In genomic region chr5:34562791-34563190, GRCh38 we compare ENCODE assay signal across 1 cellular context.
TF ChIP-seq lines count a peak whose summit lies in the region.

No MANE protein-coding gene starts in this region.

TF ChIP-seq in H1, 55 proteins besides CTCF, POLR2A, EP300 and RAD21 (continued from another document):
- TF ChIP-seq, protein P1, sequence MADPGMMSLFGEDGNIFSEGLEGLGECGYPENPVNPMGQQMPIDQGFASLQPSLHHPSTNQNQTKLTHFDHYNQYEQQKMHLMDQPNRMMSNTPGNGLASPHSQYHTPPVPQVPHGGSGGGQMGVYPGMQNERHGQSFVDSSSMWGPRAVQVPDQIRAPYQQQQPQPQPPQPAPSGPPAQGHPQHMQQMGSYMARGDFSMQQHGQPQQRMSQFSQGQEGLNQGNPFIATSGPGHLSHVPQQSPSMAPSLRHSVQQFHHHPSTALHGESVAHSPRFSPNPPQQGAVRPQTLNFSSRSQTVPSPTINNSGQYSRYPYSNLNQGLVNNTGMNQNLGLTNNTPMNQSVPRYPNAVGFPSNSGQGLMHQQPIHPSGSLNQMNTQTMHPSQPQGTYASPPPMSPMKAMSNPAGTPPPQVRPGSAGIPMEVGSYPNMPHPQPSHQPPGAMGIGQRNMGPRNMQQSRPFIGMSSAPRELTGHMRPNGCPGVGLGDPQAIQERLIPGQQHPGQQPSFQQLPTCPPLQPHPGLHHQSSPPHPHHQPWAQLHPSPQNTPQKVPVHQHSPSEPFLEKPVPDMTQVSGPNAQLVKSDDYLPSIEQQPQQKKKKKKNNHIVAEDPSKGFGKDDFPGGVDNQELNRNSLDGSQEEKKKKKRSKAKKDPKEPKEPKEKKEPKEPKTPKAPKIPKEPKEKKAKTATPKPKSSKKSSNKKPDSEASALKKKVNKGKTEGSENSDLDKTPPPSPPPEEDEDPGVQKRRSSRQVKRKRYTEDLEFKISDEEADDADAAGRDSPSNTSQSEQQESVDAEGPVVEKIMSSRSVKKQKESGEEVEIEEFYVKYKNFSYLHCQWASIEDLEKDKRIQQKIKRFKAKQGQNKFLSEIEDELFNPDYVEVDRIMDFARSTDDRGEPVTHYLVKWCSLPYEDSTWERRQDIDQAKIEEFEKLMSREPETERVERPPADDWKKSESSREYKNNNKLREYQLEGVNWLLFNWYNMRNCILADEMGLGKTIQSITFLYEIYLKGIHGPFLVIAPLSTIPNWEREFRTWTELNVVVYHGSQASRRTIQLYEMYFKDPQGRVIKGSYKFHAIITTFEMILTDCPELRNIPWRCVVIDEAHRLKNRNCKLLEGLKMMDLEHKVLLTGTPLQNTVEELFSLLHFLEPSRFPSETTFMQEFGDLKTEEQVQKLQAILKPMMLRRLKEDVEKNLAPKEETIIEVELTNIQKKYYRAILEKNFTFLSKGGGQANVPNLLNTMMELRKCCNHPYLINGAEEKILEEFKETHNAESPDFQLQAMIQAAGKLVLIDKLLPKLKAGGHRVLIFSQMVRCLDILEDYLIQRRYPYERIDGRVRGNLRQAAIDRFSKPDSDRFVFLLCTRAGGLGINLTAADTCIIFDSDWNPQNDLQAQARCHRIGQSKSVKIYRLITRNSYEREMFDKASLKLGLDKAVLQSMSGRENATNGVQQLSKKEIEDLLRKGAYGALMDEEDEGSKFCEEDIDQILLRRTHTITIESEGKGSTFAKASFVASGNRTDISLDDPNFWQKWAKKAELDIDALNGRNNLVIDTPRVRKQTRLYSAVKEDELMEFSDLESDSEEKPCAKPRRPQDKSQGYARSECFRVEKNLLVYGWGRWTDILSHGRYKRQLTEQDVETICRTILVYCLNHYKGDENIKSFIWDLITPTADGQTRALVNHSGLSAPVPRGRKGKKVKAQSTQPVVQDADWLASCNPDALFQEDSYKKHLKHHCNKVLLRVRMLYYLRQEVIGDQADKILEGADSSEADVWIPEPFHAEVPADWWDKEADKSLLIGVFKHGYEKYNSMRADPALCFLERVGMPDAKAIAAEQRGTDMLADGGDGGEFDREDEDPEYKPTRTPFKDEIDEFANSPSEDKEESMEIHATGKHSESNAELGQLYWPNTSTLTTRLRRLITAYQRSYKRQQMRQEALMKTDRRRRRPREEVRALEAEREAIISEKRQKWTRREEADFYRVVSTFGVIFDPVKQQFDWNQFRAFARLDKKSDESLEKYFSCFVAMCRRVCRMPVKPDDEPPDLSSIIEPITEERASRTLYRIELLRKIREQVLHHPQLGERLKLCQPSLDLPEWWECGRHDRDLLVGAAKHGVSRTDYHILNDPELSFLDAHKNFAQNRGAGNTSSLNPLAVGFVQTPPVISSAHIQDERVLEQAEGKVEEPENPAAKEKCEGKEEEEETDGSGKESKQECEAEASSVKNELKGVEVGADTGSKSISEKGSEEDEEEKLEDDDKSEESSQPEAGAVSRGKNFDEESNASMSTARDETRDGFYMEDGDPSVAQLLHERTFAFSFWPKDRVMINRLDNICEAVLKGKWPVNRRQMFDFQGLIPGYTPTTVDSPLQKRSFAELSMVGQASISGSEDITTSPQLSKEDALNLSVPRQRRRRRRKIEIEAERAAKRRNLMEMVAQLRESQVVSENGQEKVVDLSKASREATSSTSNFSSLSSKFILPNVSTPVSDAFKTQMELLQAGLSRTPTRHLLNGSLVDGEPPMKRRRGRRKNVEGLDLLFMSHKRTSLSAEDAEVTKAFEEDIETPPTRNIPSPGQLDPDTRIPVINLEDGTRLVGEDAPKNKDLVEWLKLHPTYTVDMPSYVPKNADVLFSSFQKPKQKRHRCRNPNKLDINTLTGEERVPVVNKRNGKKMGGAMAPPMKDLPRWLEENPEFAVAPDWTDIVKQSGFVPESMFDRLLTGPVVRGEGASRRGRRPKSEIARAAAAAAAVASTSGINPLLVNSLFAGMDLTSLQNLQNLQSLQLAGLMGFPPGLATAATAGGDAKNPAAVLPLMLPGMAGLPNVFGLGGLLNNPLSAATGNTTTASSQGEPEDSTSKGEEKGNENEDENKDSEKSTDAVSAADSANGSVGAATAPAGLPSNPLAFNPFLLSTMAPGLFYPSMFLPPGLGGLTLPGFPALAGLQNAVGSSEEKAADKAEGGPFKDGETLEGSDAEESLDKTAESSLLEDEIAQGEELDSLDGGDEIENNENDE (IDR thresholded peaks at IDR 0.05; ENCODE audit: insufficient replicate concordance, low read length) = no peak
- TF ChIP-seq SAP30 (IDR thresholded peaks at IDR 0.05; ENCODE audit: insufficient read depth, insufficient replicate concordance, low read length) (no peak), SP4 (IDR thresholded peaks at IDR 0.05; ENCODE audit: low read length) (no peak), SIRT6 (IDR thresholded peaks at IDR 0.05; ENCODE audit: low read length) (no peak), TCF12 (IDR thresholded peaks at IDR 0.05; ENCODE audit: low read depth, low read length) (no peak), BACH1 (IDR thresholded peaks at IDR 0.05; ENCODE audit: low read length) (no peak), KDM4A (IDR thresholded peaks at IDR 0.05; ENCODE audit: low read depth, low read length, severe bottlenecking) (no peak), EZH2 (IDR thresholded peaks at IDR 0.05; ENCODE audit: low read depth, low read length, severe bottlenecking) (no peak), USF2 (IDR thresholded peaks at IDR 0.05; ENCODE audit: low read length) (no peak), POLR2AphosphoS5 (IDR thresholded peaks at IDR 0.05; ENCODE audit: low read depth, low read length) (no peak)
TF ChIP-seq in H1: peak in this region for 0.
